Comparison of ENCODE assay signal across 9 cellular contexts in genomic region chr1:160637821-160638539, GRCh38. TPM values are rescaled to one million over a fixed set of nuclear protein-coding genes. Genes with fewer than 3 reads are reported as not detected.
DNase-seq lines count a peak whose midpoint lies in the region; TF ChIP-seq lines count a peak whose summit lies in the region.
"Had no signal": no experiment of that assay in that cellular context is flagged by ENCODE, and none has a peak within 500 bp of the region (broad histone marks: within the 10 kb centered on the region; RNA-seq: fewer than 3 reads in every experiment).

No MANE protein-coding gene starts in this region.

- no peak overlapping the region for H4K8ac ChIP-seq in H9 (replicated peaks; ENCODE audit: insufficient read length, low read depth, low read length)

- H2BK120ac ChIP-seq in H9 (ENCODE audit: low read depth, low read length, poor library complexity, severe bottlenecking): no peak overlapping the region

- no peaks in the 10 kb centered on the region for H3K79me1 ChIP-seq in H9 (ENCODE audit: insufficient read depth, low read depth, low read length, poor library complexity, severe bottlenecking)

- H2BK5ac ChIP-seq in H9 (ENCODE audit: insufficient read length, low read length): no peak overlapping the region

- H3T11ph ChIP-seq in H9 (ENCODE audit: low read length): no peak overlapping the region

- no peak for TF ChIP-seq EP300 in ovary (IDR thresholded peaks at IDR 0.05)

- H3K4me1 ChIP-seq in H9 (ENCODE audit: insufficient read depth, low read length): no peaks in the 10 kb centered on the region; the same call in 1 of the 2 replicates
- H3K4me1 ChIP-seq in ovary (ENCODE audit: insufficient read depth): no peaks in the 10 kb centered on the region

- H3K4me2 ChIP-seq in H9 (ENCODE audit: insufficient read depth, insufficient read length, low read length): no peak overlapping the region

- H3K79me2 ChIP-seq in H9 (ENCODE audit: insufficient read depth, low read length): no peaks in the 10 kb centered on the region

- H3K4me1 Mint-ChIP-seq in H9 (peaks cover 18 to 20% of the 10 kb centered on the region in 2 experiments), mesothelial cell of epicardium (peaks cover 33% of the 10 kb centered on the region)
- H3K4me1 Mint-ChIP-seq in activated T-helper 1 cell treated with anti-CD3 and anti-CD28 coated beads, Interleukin-12 subunit alpha, Interleukin-12 subunit beta, Interleukin-2, Interleukin-4 antibody, amounts not matched to agents 30 ng/mL and 10 ng/mL and 1 ng/mL, durations not matched to agents 14 hours and 24 hours and 36 hours (ENCODE audit: low read depth): peaks cover 93% of the 10 kb centered on the region

- H3K14ac ChIP-seq in H9 (ENCODE audit: insufficient read depth, low read length): no peak overlapping the region

- no peaks in the 10 kb centered on the region for H3K36me3 ChIP-seq in ovary

- H2AK5ac ChIP-seq in H9 (ENCODE audit: insufficient read length, low read length): no peak overlapping the region

- H2AFZ ChIP-seq in H9 (ENCODE audit: low read length): no peak overlapping the region

- no peak overlapping the region for H3K9ac ChIP-seq in H9 (ENCODE audit: extremely low read depth, insufficient read length, low read length)

- no peak overlapping the region for H3K23ac ChIP-seq in H9 (ENCODE audit: insufficient read length, low read depth, low read length)

- intact Hi-C loops in activated T-helper 1 cell treated with anti-CD3 and anti-CD28 coated beads, Interleukin-12 subunit alpha, Interleukin-12 subunit beta, Interleukin-2, Interleukin-4 antibody, amounts not matched to agents 30 ng/mL and 10 ng/mL and 1 ng/mL, durations not matched to agents 14 hours and 24 hours and 36 hours (cut with micrococcal nuclease): loop anchor here (1.0 kb wide), 3 partner anchors 9 to 15 kb away; partner anchors contain the start of gene SLAMF1
- intact Hi-C loops in ovary (cut with DNase I): no loop called here

- H2BK15ac ChIP-seq in H9 (ENCODE audit: low read depth, low read length): no peak overlapping the region

- no peaks in the 10 kb centered on the region for H4K20me1 ChIP-seq in H9 (ENCODE audit: control insufficient read depth, insufficient read depth, insufficient read length)

- H3K9me3 Mint-ChIP-seq in H9 (no peaks in the 10 kb centered on the region), mesothelial cell of epicardium (no peaks in the 10 kb centered on the region)
- no peaks in the 10 kb centered on the region for H3K9me3 Mint-ChIP-seq in activated T-helper 1 cell treated with anti-CD3 and anti-CD28 coated beads, Interleukin-12 subunit alpha, Interleukin-12 subunit beta, Interleukin-2, Interleukin-4 antibody, amounts not matched to agents 30 ng/mL and 10 ng/mL and 1 ng/mL, durations not matched to agents 14 hours and 24 hours and 36 hours

- TF ChIP-seq POLR2A in ovary (IDR thresholded peaks at IDR 0.05): no peak

- no peaks in the 10 kb centered on the region for H3K23me2 ChIP-seq in H9 (ENCODE audit: insufficient read length, low read depth, low read length, poor library complexity, severe bottlenecking)

- H4K5ac ChIP-seq in H9 (ENCODE audit: insufficient read length, low read depth, low read length): no peak overlapping the region

- H3K36me3 Mint-ChIP-seq in H9 (ENCODE audit: insufficient read depth in 1 of 3, low read depth in 3 of 3) (no peaks in the 10 kb centered on the region; a peak in 1 of 7 replicates), mesothelial cell of epicardium (no peaks in the 10 kb centered on the region)
- peaks cover 85% of the 10 kb centered on the region for H3K36me3 Mint-ChIP-seq in activated T-helper 1 cell treated with anti-CD3 and anti-CD28 coated beads, Interleukin-12 subunit alpha, Interleukin-12 subunit beta, Interleukin-2, Interleukin-4 antibody, amounts not matched to agents 30 ng/mL and 10 ng/mL and 1 ng/mL, durations not matched to agents 14 hours and 24 hours and 36 hours (ENCODE audit: low read depth)

- H3K9me3 ChIP-seq in H9 (ENCODE audit: control insufficient read depth, low read depth, low read length) (no peaks in the 10 kb centered on the region), ovary (no peaks in the 10 kb centered on the region)

- peak; percentile 27 for DNase-seq in GM03348 (ENCODE audit: low spot score)
- no peak for DNase-seq in H9
- DNase-seq in activated T-helper 1 cell treated with anti-CD3 and anti-CD28 coated beads, Interleukin-12 subunit alpha, Interleukin-12 subunit beta, Interleukin-2, Interleukin-4 antibody, amounts not matched to agents 30 ng/mL and 10 ng/mL and 1 ng/mL, durations not matched to agents 14 hours and 24 hours and 36 hours (ENCODE audit: low spot score): peak; percentile 64
- no peak for DNase-seq in mesothelial cell of epicardium (ENCODE audit: low spot score in 2 of 2, unreplicated experiment in 2 of 2)
- DNase-seq in DMS53 treated with DMSO at 0.1 percent for 48 hours (lab: John Stamatoyannopoulos, UW; ENCODE audit: unreplicated experiment): no peak
- no peak for DNase-seq in NCI-H1694 (lab: John Stamatoyannopoulos, UW)
- DNase-seq in superior temporal gyrus (ENCODE audit: extremely low spot score): no peak
- DNase-seq in ovary: no peak
- DNase-seq: NCI-H2107 had no signal

- H3K4me3 ChIP-seq in ovary: no peak overlapping the region

- no peak overlapping the region for H3K4ac ChIP-seq in H9 (ENCODE audit: low read depth, low read length)

- no peak overlapping the region for H3K18ac ChIP-seq in H9 (ENCODE audit: insufficient read length, low read depth, low read length)

- peak overlapping the region; percentile 42 for H2BK12ac ChIP-seq in H9 (ENCODE audit: insufficient read length, low read depth, low read length)

- H3K27ac Mint-ChIP-seq in H9 (no peak overlapping the region; a peak in 1 of 7 replicates), mesothelial cell of epicardium (peak overlapping the region; percentile 39)
- peak overlapping the region; percentile 97 for H3K27ac Mint-ChIP-seq in activated T-helper 1 cell treated with anti-CD3 and anti-CD28 coated beads, Interleukin-12 subunit alpha, Interleukin-12 subunit beta, Interleukin-2, Interleukin-4 antibody, amounts not matched to agents 30 ng/mL and 10 ng/mL and 1 ng/mL, durations not matched to agents 14 hours and 24 hours and 36 hours

- no peaks in the 10 kb centered on the region; the same call in 1 of the 2 replicates for H3K27me3 ChIP-seq in H9 (ENCODE audit: insufficient read depth, low read length)
- H3K27me3 ChIP-seq in ovary: no peaks in the 10 kb centered on the region

- no peak overlapping the region for H3K4me3 Mint-ChIP-seq in H9
- H3K4me3 Mint-ChIP-seq in activated T-helper 1 cell treated with anti-CD3 and anti-CD28 coated beads, Interleukin-12 subunit alpha, Interleukin-12 subunit beta, Interleukin-2, Interleukin-4 antibody, amounts not matched to agents 30 ng/mL and 10 ng/mL and 1 ng/mL, durations not matched to agents 14 hours and 24 hours and 36 hours: peak overlapping the region; percentile 66
- H3K4me3 Mint-ChIP-seq in mesothelial cell of epicardium: no peak overlapping the region

- no peak overlapping the region for H4K91ac ChIP-seq in H9 (ENCODE audit: insufficient read length, low read depth, low read length)

- no peak overlapping the region for H2BK20ac ChIP-seq in H9 (ENCODE audit: low read depth, low read length, poor library complexity, severe bottlenecking)

- no CpG with 5 or more reads among the region's 5 CpGs for WGBS in H9 (ENCODE audit: extremely low coverage, insufficient read length, low lambda C conversion rate)
- WGBS in ovary, 3 donors: 42 to 50% (median 47%) methylated on average over 5 of the region's 5 CpGs

- H3K27ac ChIP-seq in H9 (ENCODE audit: insufficient read length, low read depth, low read length) (no peak overlapping the region), ovary (no peak overlapping the region)

- no peak overlapping the region for H3K56ac ChIP-seq in H9 (ENCODE audit: insufficient read length, low read depth, low read length)

- TF ChIP-seq CTCF in H9 (conservative IDR thresholded peaks at IDR 0.05) (no peak), mesothelial cell of epicardium (IDR thresholded peaks at IDR 0.05; ENCODE audit: unreplicated experiment) (no peak), ovary (IDR thresholded peaks at IDR 0.05) (no peak)

- H3K27me3 Mint-ChIP-seq in H9 (ENCODE audit: low read depth): peaks cover 1% of the 10 kb centered on the region; the same call in 1 of the 2 replicates
- no peaks in the 10 kb centered on the region for H3K27me3 Mint-ChIP-seq in activated T-helper 1 cell treated with anti-CD3 and anti-CD28 coated beads, Interleukin-12 subunit alpha, Interleukin-12 subunit beta, Interleukin-2, Interleukin-4 antibody, amounts not matched to agents 30 ng/mL and 10 ng/mL and 1 ng/mL, durations not matched to agents 14 hours and 24 hours and 36 hours (ENCODE audit: insufficient read depth)
- H3K27me3 Mint-ChIP-seq in mesothelial cell of epicardium (ENCODE audit: low read depth): no peaks in the 10 kb centered on the region

RNA-seq across cellular contexts. Expression of gene SLAMF1, which starts 8.9 kb away (rescaled TPM):
- total RNA-seq in H9 (2021) (not detected in 2 replicates), mesothelial cell of epicardium (not detected in 3 replicates), ovary (under 1 TPM in 4 of 7 donors, not detected in 3; 0.15 to 0.57 (median 0.27) TPM)
- total RNA-seq in activated T-helper 1 cell treated with anti-CD3 and anti-CD28 coated beads, Interleukin-12 subunit alpha, Interleukin-12 subunit beta, Interleukin-2, Interleukin-4 antibody, amounts not matched to agents 30 ng/mL and 10 ng/mL and 1 ng/mL, durations not matched to agents 14 hours and 24 hours and 36 hours: 118 TPM in 2 replicates
- polyA plus RNA-seq in ovary: under 1 TPM; 0.18 to 0.68 TPM

RNA-seq across cellular contexts. Expression of gene CD84, which starts 58.7 kb away (rescaled TPM):
- total RNA-seq in H9 (2021) (not detected in 2 replicates), mesothelial cell of epicardium (not detected in 3 replicates), ovary (10 to 100 TPM in 1 of 7 donors, 1 to 10 TPM in 5, under 1 TPM in 1; 0.91 to 10.9 (median 2.0) TPM)
- total RNA-seq in activated T-helper 1 cell treated with anti-CD3 and anti-CD28 coated beads, Interleukin-12 subunit alpha, Interleukin-12 subunit beta, Interleukin-2, Interleukin-4 antibody, amounts not matched to agents 30 ng/mL and 10 ng/mL and 1 ng/mL, durations not matched to agents 14 hours and 24 hours and 36 hours: 16.3 and 17.2 TPM in 2 replicates
- 1 to 10 TPM in 1 of 2 donors, under 1 TPM in 1; 0.48 to 9.6 TPM for polyA plus RNA-seq in ovary

Comparison
In these comparisons a context has a peak if more than half of its experiments do, and no peak if none do; other contexts are left out.
1. DNase-seq: peak in GM03348 (single experiment) and activated T-helper 1 cell treated with anti-CD3 and anti-CD28 coated beads, Interleukin-12 subunit alpha, Interleukin-12 subunit beta, Interleukin-2, Interleukin-4 antibody, amounts not matched to agents 30 ng/mL and 10 ng/mL and 1 ng/mL, durations not matched to agents 14 hours and 24 hours and 36 hours (single experiment); none in H9 (single experiment), mesothelial cell of epicardium (0 of 2), DMS53 treated with DMSO at 0.1 percent for 48 hours (single experiment), NCI-H1694 (single experiment), superior temporal gyrus (single experiment) and ovary (0 of 5).
2. H3K27ac Mint-ChIP-seq: peak in activated T-helper 1 cell treated with anti-CD3 and anti-CD28 coated beads, Interleukin-12 subunit alpha, Interleukin-12 subunit beta, Interleukin-2, Interleukin-4 antibody, amounts not matched to agents 30 ng/mL and 10 ng/mL and 1 ng/mL, durations not matched to agents 14 hours and 24 hours and 36 hours (single experiment) and mesothelial cell of epicardium (single experiment); none in H9 (0 of 3).
3. RNA of gene SLAMF1, which starts 8.9 kb away (total RNA-seq): 118 TPM in activated T-helper 1 cell treated with anti-CD3 and anti-CD28 coated beads, Interleukin-12 subunit alpha, Interleukin-12 subunit beta, Interleukin-2, Interleukin-4 antibody, amounts not matched to agents 30 ng/mL and 10 ng/mL and 1 ng/mL, durations not matched to agents 14 hours and 24 hours and 36 hours; 0.15 to 0.57 TPM in ovary, not detected in H9 and not detected in mesothelial cell of epicardium; every median in the first group is over 10 times any median in the second.